ENCODE assay signal across 11 cellular contexts in genomic region chr19:15437355-15438123, GRCh38. TPM values are rescaled to one million over a fixed set of nuclear protein-coding genes. Genes with fewer than 3 reads are reported as not detected.
A peak's percentile ranks its signal among the peaks of the same experiment; 100 is the strongest.
DNase-seq lines count a peak whose midpoint lies in the region; TF ChIP-seq lines count a peak whose summit lies in the region.
"Had no signal": no experiment of that assay in that cellular context is flagged by ENCODE, and none has a peak within 500 bp of the region (broad histone marks: within the 10 kb centered on the region; RNA-seq: fewer than 3 reads in every experiment).

No MANE protein-coding gene starts in this region.

- H3K18ac ChIP-seq in mesenchymal stem cell (ENCODE audit: low read depth in 1 of 2, low read length in 2 of 2) (no peak overlapping the region), trophoblast cell (ENCODE audit: low read length) (no peak overlapping the region)

- H3K27me3 ChIP-seq in BJ (ENCODE audit: control insufficient read depth, insufficient read depth, low read length) (no peaks in the 10 kb centered on the region), mesenchymal stem cell (ENCODE audit: control insufficient read depth in 1 of 2, insufficient read depth in 1 of 2, low read length in 2 of 2) (no peaks in the 10 kb centered on the region), trophoblast cell (ENCODE audit: insufficient read depth, low read length) (no peaks in the 10 kb centered on the region)

- in situ Hi-C loops in astrocyte of the spinal cord (cut with HindIII; ENCODE audit: low sequenced_read_pairs), result no loop called here

- H2BK12ac ChIP-seq in mesenchymal stem cell (ENCODE audit: low read length in 2 of 2) (no peak overlapping the region), trophoblast cell (ENCODE audit: low read length) (no peak overlapping the region)

- no peak for DNase-seq in BJ (ENCODE audit: low read depth)
- no peak for DNase-seq in astrocyte of the spinal cord (ENCODE audit: low read depth, low spot score)
- DNase-seq in mesenchymal stem cell, result peak; percentile 37
- no peak for DNase-seq in cerebellar cortex (ENCODE audit: low spot score)
- no peak for DNase-seq in GM10266 (ENCODE audit: extremely low spot score)
- no peak for DNase-seq in trophoblast cell
- DNase-seq: CD4-positive, alpha-beta T cell; GOT3; natural killer cell; NCI-H187 treated with DMSO at 0.1 percent for 48 hours; stimulated activated CD8-positive, alpha-beta memory T cell treated with anti-CD3 and anti-CD28 coated beads, Interleukin-4, amount 100 ng/mL, for 48 hours had no signal

- H3K4me1 ChIP-seq in mesenchymal stem cell (ENCODE audit: control insufficient read depth, insufficient read depth, low read depth, low read length), result peaks cover 5% of the 10 kb centered on the region
- H3K4me1 ChIP-seq in trophoblast cell (ENCODE audit: control insufficient read depth in 1 of 2, insufficient read depth in 2 of 2, low read length in 2 of 2), result peaks cover 3 to 4% of the 10 kb centered on the region in 2 experiments

- H3K27ac ChIP-seq in mesenchymal stem cell (ENCODE audit: low read length, poor library complexity, severe bottlenecking) (no peak overlapping the region), trophoblast cell (ENCODE audit: low read depth, low read length) (no peak overlapping the region)

- no peak overlapping the region for H2AK5ac ChIP-seq in mesenchymal stem cell (ENCODE audit: low read length, severe bottlenecking)
- no peak overlapping the region for H2AK5ac ChIP-seq in trophoblast cell (ENCODE audit: low read length)

- WGBS in mesenchymal stem cell, result 88% methylated on average over 10 of the region's 10 CpGs
- no CpG with 5 or more reads among the region's 10 CpGs for WGBS in trophoblast cell (ENCODE audit: extremely low coverage, insufficient coverage, insufficient read length)

- no peaks in the 10 kb centered on the region for H3K36me3 ChIP-seq in BJ (ENCODE audit: control insufficient read depth, insufficient read depth, low read length)
- peaks cover 0 to 28% of the 10 kb centered on the region in 2 experiments for H3K36me3 ChIP-seq in mesenchymal stem cell (ENCODE audit: control insufficient read depth in 1 of 2, insufficient read depth in 2 of 2, low read depth in 1 of 2, low read length in 2 of 2)
- no peaks in the 10 kb centered on the region for H3K36me3 ChIP-seq in trophoblast cell (ENCODE audit: control insufficient read depth in 1 of 2, insufficient read depth in 2 of 2, low read length in 2 of 2)

- no peak overlapping the region for H2AFZ ChIP-seq in mesenchymal stem cell (ENCODE audit: low read depth, low read length)
- H2AFZ ChIP-seq in trophoblast cell (ENCODE audit: insufficient read depth, low read length, poor library complexity), result no peak overlapping the region

- H3K4ac ChIP-seq in mesenchymal stem cell (ENCODE audit: low read depth in 1 of 2, low read length in 2 of 2), result no peak overlapping the region
- H3K4ac ChIP-seq in trophoblast cell (ENCODE audit: low read depth, low read length), result no peak overlapping the region

- CTCF ChIA-PET in BJ (lab: Yijun Ruan, JAX), result interaction anchor here (0.6 to 3.2 kb wide), 10 partner anchors 10 to 779 kb away, joined by 3 to 10 read pairs (median 3); partner anchors contain the start of gene AKAP8

- peaks cover 2% of the 10 kb centered on the region for H3K79me2 ChIP-seq in trophoblast cell (ENCODE audit: control insufficient read depth, insufficient read depth, low read length, poor library complexity)

- no peaks in the 10 kb centered on the region for H3K9me3 ChIP-seq in mesenchymal stem cell (ENCODE audit: control insufficient read depth, low read length)
- H3K9me3 ChIP-seq in trophoblast cell (ENCODE audit: insufficient read depth, low read depth, low read length), result peaks cover 2% of the 10 kb centered on the region

- no peak overlapping the region for H4K12ac ChIP-seq in trophoblast cell (ENCODE audit: low read depth, low read length)

- H2BK120ac ChIP-seq in mesenchymal stem cell (ENCODE audit: low read depth, low read length) (no peak overlapping the region), trophoblast cell (ENCODE audit: insufficient read depth, low read length, poor library complexity) (no peak overlapping the region)

- H3K9ac ChIP-seq in mesenchymal stem cell (ENCODE audit: low read length), result no peak overlapping the region
- no peak overlapping the region for H3K9ac ChIP-seq in trophoblast cell (ENCODE audit: low read length)

- no peak overlapping the region for H3K23ac ChIP-seq in mesenchymal stem cell (ENCODE audit: low read length in 2 of 2)
- H3K23ac ChIP-seq in trophoblast cell (ENCODE audit: low read length), result no peak overlapping the region

- H4K8ac ChIP-seq in mesenchymal stem cell (ENCODE audit: low read length) (no peak overlapping the region), trophoblast cell (ENCODE audit: low read depth, low read length) (no peak overlapping the region)

- H4K91ac ChIP-seq in mesenchymal stem cell (ENCODE audit: low read length), result no peak overlapping the region
- H4K91ac ChIP-seq in trophoblast cell (ENCODE audit: low read depth, low read length), result no peak overlapping the region

- POLR2A ChIA-PET in BJ (lab: Charles Lee), result no interaction called here

- H3K14ac ChIP-seq in mesenchymal stem cell (ENCODE audit: low read length in 2 of 2) (no peak overlapping the region), trophoblast cell (ENCODE audit: low read length) (no peak overlapping the region)

- peak; percentile 37 for TF ChIP-seq CTCF in BJ (IDR thresholded peaks at IDR 0.05; ENCODE audit: insufficient read depth, low read depth, low read length)
- peak; percentile 28 for TF ChIP-seq CTCF in astrocyte of the spinal cord (IDR thresholded peaks at IDR 0.05; ENCODE audit: low read depth, low read length)
- TF ChIP-seq CTCF in GM10266 (IDR thresholded peaks at IDR 0.05; ENCODE audit: control insufficient read depth, insufficient read depth, low read depth, missing control alignments), result no peak

- H3K79me1 ChIP-seq in mesenchymal stem cell (replicated peaks; ENCODE audit: low read length, poor library complexity, severe bottlenecking) (no peaks in the 10 kb centered on the region), trophoblast cell (ENCODE audit: low read length) (peaks cover 4% of the 10 kb centered on the region)

- no peak overlapping the region for H2BK5ac ChIP-seq in mesenchymal stem cell (ENCODE audit: low read depth, low read length, poor library complexity, severe bottlenecking)
- H2BK5ac ChIP-seq in trophoblast cell (ENCODE audit: low read depth, low read length, poor library complexity), result no peak overlapping the region

- H3K4me2 ChIP-seq in mesenchymal stem cell (ENCODE audit: low read length, poor library complexity, severe bottlenecking), result no peak overlapping the region
- no peak overlapping the region for H3K4me2 ChIP-seq in trophoblast cell (ENCODE audit: low read length)

- H3K4me3 ChIP-seq in BJ (ENCODE audit: low read depth, low read length) (no peak overlapping the region), astrocyte of the spinal cord (ENCODE audit: low read depth, low read length) (no peak overlapping the region), mesenchymal stem cell (ENCODE audit: insufficient read depth in 1 of 2, low read depth in 1 of 2, low read length in 2 of 2) (no peak overlapping the region), trophoblast cell (ENCODE audit: low read depth, low read length) (no peak overlapping the region)

- H2BK15ac ChIP-seq in mesenchymal stem cell (ENCODE audit: low read depth, poor library complexity, severe bottlenecking), result no peak overlapping the region

RNA-seq across cellular contexts. Expression of gene WIZ, which starts 12.2 kb away (rescaled TPM):
- 7.5 and 10.9 TPM in 2 replicates for polyA plus RNA-seq in BJ (2011; rRNA removed)
- 4.5 and 4.9 TPM in 2 replicates for polyA minus RNA-seq in BJ (2011; rRNA and poly(A)+ RNA removed)
- polyA plus RNA-seq in mesenchymal stem cell (2013, experiment 1 of 2), result 35.6 TPM
- 34.6 TPM for polyA plus RNA-seq in mesenchymal stem cell (2013, experiment 2 of 2)
- 31.0 and 32.1 TPM in 2 replicates for polyA plus RNA-seq in trophoblast cell (2013)

RNA-seq across cellular contexts. Expression of gene AKAP8L, which starts 18.8 kb away (rescaled TPM):
- 25.8 and 27.5 TPM in 2 replicates for polyA plus RNA-seq in BJ (2011; rRNA removed)
- 32.7 and 47.1 TPM in 2 replicates for polyA minus RNA-seq in BJ (2011; rRNA and poly(A)+ RNA removed)
- 54.6 TPM for polyA plus RNA-seq in mesenchymal stem cell (2013, experiment 1 of 2)
- 48.4 TPM for polyA plus RNA-seq in mesenchymal stem cell (2013, experiment 2 of 2)
- polyA plus RNA-seq in trophoblast cell (2013), result 92.6 and 94.5 TPM in 2 replicates

RNA-seq across cellular contexts. Expression of gene RASAL3, which starts 26.8 kb away (rescaled TPM):
- polyA plus RNA-seq in BJ (2011; rRNA removed), result 0.04 TPM in 1 of 2 replicates, not detected in the other
- polyA minus RNA-seq in BJ (2011; rRNA and poly(A)+ RNA removed), result not detected in 2 replicates
- polyA plus RNA-seq in mesenchymal stem cell (2013, experiment 1 of 2), result 0.12 TPM
- polyA plus RNA-seq in mesenchymal stem cell (2013, experiment 2 of 2), result 0.18 TPM
- 0.01 TPM in 1 of 2 replicates, not detected in the other for polyA plus RNA-seq in trophoblast cell (2013)

RNA-seq across cellular contexts. Expression of gene PGLYRP2, which starts 41.8 kb away (rescaled TPM):
- polyA plus RNA-seq in BJ (2011; rRNA removed), result not detected in 2 replicates
- polyA minus RNA-seq in BJ (2011; rRNA and poly(A)+ RNA removed), result not detected in 2 replicates
- polyA plus RNA-seq in mesenchymal stem cell (2013, experiment 1 of 2), result not detected
- not detected for polyA plus RNA-seq in mesenchymal stem cell (2013, experiment 2 of 2)
- not detected in 2 replicates for polyA plus RNA-seq in trophoblast cell (2013)

RNA-seq across cellular contexts. Expression of gene AKAP8, which starts 58.0 kb away (rescaled TPM):
- polyA plus RNA-seq in BJ (2011; rRNA removed), result 10.3 and 11.2 TPM in 2 replicates
- polyA minus RNA-seq in BJ (2011; rRNA and poly(A)+ RNA removed), result 6.3 and 6.8 TPM in 2 replicates
- 15.4 TPM for polyA plus RNA-seq in mesenchymal stem cell (2013, experiment 1 of 2)
- 14.1 TPM for polyA plus RNA-seq in mesenchymal stem cell (2013, experiment 2 of 2)
- polyA plus RNA-seq in trophoblast cell (2013), result 40.6 and 42.9 TPM in 2 replicates
